ENCODE assay signal across 21 cellular contexts in genomic region chr2:55957142-55957541, GRCh38. TPM values are rescaled to one million over a fixed set of nuclear protein-coding genes. Genes with fewer than 3 reads are reported as not detected.
DNase-seq lines count a peak whose midpoint lies in the region; ATAC-seq and TF ChIP-seq lines count a peak whose summit lies in the region.
"Had no signal": no experiment of that assay in that cellular context is flagged by ENCODE, and none has a peak within 500 bp of the region (broad histone marks: within the 10 kb centered on the region; RNA-seq: fewer than 3 reads in every experiment).

No MANE protein-coding gene starts in this region.

- H3K27ac ChIP-seq in mammary epithelial cell (ENCODE audit: insufficient read depth, low read depth, low read length) = no peak overlapping the region
- H3K27ac ChIP-seq: 22Rv1, Peyer's patch had no signal

- in situ Hi-C loops in mammary epithelial cell (cut with MboI; ENCODE audit: low sequenced_read_pairs in 2 of 2) = loop anchor here in 1 of 2 donors (25.0 kb wide), 1 partner anchor 195 kb away; no protein-coding TSS in a partner anchor

- no peaks in the 10 kb centered on the region for H3K27me3 ChIP-seq in mammary epithelial cell (ENCODE audit: insufficient read depth, low read length)
- H3K27me3 ChIP-seq: MG63, Peyer's patch had no signal

- H3K9me3 ChIP-seq in mammary epithelial cell (replicated peaks; ENCODE audit: insufficient read depth, low read length) = no peaks in the 10 kb centered on the region
- H3K9me3 ChIP-seq: MG63, Peyer's patch had no signal

- H3K36me3 ChIP-seq in mammary epithelial cell (ENCODE audit: insufficient read depth, low read length) = no peaks in the 10 kb centered on the region
- H3K36me3 ChIP-seq: MG63, Peyer's patch had no signal

- no peaks in the 10 kb centered on the region for H4K20me1 ChIP-seq in mammary epithelial cell (ENCODE audit: insufficient read depth, low read length)

- no peak overlapping the region for H3K4me3 ChIP-seq in mammary epithelial cell (replicated peaks in 1 of 3; ENCODE audit: insufficient read depth in 1 of 3, low read depth in 2 of 3, low read length in 3 of 3)
- no peak overlapping the region for H3K4me3 ChIP-seq in fibroblast of pulmonary artery (replicated peaks; ENCODE audit: low read depth, low read length)
- H3K4me3 ChIP-seq: MG63, Peyer's patch had no signal

- 95% methylated on average over 3 of the region's 3 CpGs for WGBS in mammary epithelial cell (ENCODE audit: low coverage, missing lambda C conversion rate)

- H3K36me3 Mint-ChIP-seq in MCF 10A (ENCODE audit: insufficient read depth, unreplicated experiment) (no peaks in the 10 kb centered on the region), WTC11 (no peaks in the 10 kb centered on the region)
- H3K36me3 Mint-ChIP-seq: CD14-positive monocyte, IgD-negative memory B cell had no signal

- TF ChIP-seq CTCF in MCF 10A (IDR thresholded peaks at IDR 0.05; ENCODE audit: unreplicated experiment) (no peak), mammary epithelial cell (conservative IDR thresholded peaks at IDR 0.05 in 1 of 2, IDR thresholded peaks at IDR 0.05 in 1 of 2; ENCODE audit: extremely low read depth in 1 of 2, insufficient read depth in 1 of 2, low read depth in 1 of 2, low read length in 2 of 2) (no peak), fibroblast of pulmonary artery (IDR thresholded peaks at IDR 0.05; ENCODE audit: low read length, missing control alignments) (no peak), WTC11 (IDR thresholded peaks at IDR 0.05) (no peak)

- DNase-seq in MCF 10A (ENCODE audit: unreplicated experiment) (peak; percentile 66), mammary epithelial cell (no peak), astrocyte of the hippocampus (ENCODE audit: low read depth, low spot score) (peak; percentile 44), fibroblast of pulmonary artery (ENCODE audit: low read depth) (peak; percentile 67), sciatic nerve (ENCODE audit: low spot score) (no peak), cerebellar nuclear complex (lab: John Stamatoyannopoulos, UW) (no peak), WTC11 (ENCODE audit: low spot score) (no peak)
- DNase-seq: DMS 273 treated with DMSO at 0.1 percent for 48 hours, GDM1, Karpas-422, MG63, NCI-H1092, NCI-H1436 treated with DMSO at 0.1 percent for 48 hours, NCI-H2029, NCI-H526, Peyer's patch, SHP77 treated with DMSO at 0.1 percent for 48 hours had no signal

- no peak overlapping the region for H3K27ac Mint-ChIP-seq in MCF 10A (ENCODE audit: low read depth, unreplicated experiment)
- H3K27ac Mint-ChIP-seq in WTC11 = no peak overlapping the region
- H3K27ac Mint-ChIP-seq: CD14-positive monocyte, IgD-negative memory B cell had no signal

- ATAC-seq in sciatic nerve (peak; percentile 49), HG02852 (IDR thresholded peaks at IDR 0.05; ENCODE audit: unreplicated experiment) (no peak), WTC11 (no peak)

- H3K4me2 ChIP-seq in mammary epithelial cell (ENCODE audit: insufficient read depth, low read depth, low read length) = no peak overlapping the region

- POLR2A ChIA-PET in MCF 10A (lab: Yijun Ruan, JAX) (interaction anchor here (0.6 to 6.5 kb wide), 15 partner anchors 11 to 186 kb away, joined by 3 to 62 read pairs (median 7); partner anchors contain the start of gene EFEMP1), WTC11 (lab: Charles Lee) (no interaction called here)

- H3K79me2 ChIP-seq in mammary epithelial cell (ENCODE audit: insufficient read depth, low read length) = no peaks in the 10 kb centered on the region

- CTCF ChIA-PET in MCF 10A (lab: Yijun Ruan, JAX) = interaction anchor here (0.6 to 10.4 kb wide), 8 partner anchors 10 to 238 kb away, joined by 3 to 204 read pairs (median 4); no protein-coding TSS in a partner anchor
- CTCF ChIA-PET in mammary epithelial cell (lab: Charles Lee; ENCODE audit: low non-redundant PET) = no interaction called here
- CTCF ChIA-PET in WTC11 (lab: Charles Lee) = no interaction called here

- intact Hi-C loops in MCF 10A (cut with micrococcal nuclease) (no loop called here), mammary epithelial cell (cut with micrococcal nuclease) (loop anchor here (5.0 kb wide), 1 partner anchor 120 kb away; no protein-coding TSS in a partner anchor), sciatic nerve (cut with DNase I) (no loop called here)

- H3K4me1 ChIP-seq in mammary epithelial cell (ENCODE audit: insufficient read depth, low read length) = peaks cover 20% of the 10 kb centered on the region

- H3K9me3 Mint-ChIP-seq in MCF 10A (ENCODE audit: unreplicated experiment) (no peaks in the 10 kb centered on the region), WTC11 (no peaks in the 10 kb centered on the region)
- H3K9me3 Mint-ChIP-seq: IgD-negative memory B cell had no signal

- H3K4me3 Mint-ChIP-seq in MCF 10A (ENCODE audit: unreplicated experiment) = no peak overlapping the region
- no peak overlapping the region for H3K4me3 Mint-ChIP-seq in WTC11
- H3K4me3 Mint-ChIP-seq: CD14-positive monocyte, IgD-negative memory B cell had no signal

- H3K4me1 Mint-ChIP-seq in MCF 10A (ENCODE audit: insufficient read depth, unreplicated experiment) (peaks cover 29% of the 10 kb centered on the region), WTC11 (no peaks in the 10 kb centered on the region)
- H3K4me1 Mint-ChIP-seq: CD14-positive monocyte had no signal

- no peak overlapping the region for H3K9ac ChIP-seq in mammary epithelial cell (ENCODE audit: insufficient read depth, low read length)

- no peak overlapping the region for H2AFZ ChIP-seq in mammary epithelial cell (ENCODE audit: low read depth, low read length)

- no TSS peak for BruUV-seq in MCF 10A (replicated peaks; lab: Mats Ljungman, UMichigan)
- no TSS peak for BruUV-seq in mammary epithelial cell (replicated peaks; lab: Mats Ljungman, UMichigan)

- H3K27me3 Mint-ChIP-seq in MCF 10A (ENCODE audit: insufficient read depth, unreplicated experiment) = no peaks in the 10 kb centered on the region
- no peaks in the 10 kb centered on the region for H3K27me3 Mint-ChIP-seq in WTC11 (ENCODE audit: low read depth)

- dilution Hi-C loops in mammary epithelial cell (cut with HindIII; ENCODE audit: low sequenced_read_pairs) = no loop called here

TF ChIP-seq in WTC11, 78 proteins besides CTCF, POLR2A, EP300 and RAD21 (continues in another document):
- TF ChIP-seq ESRRA (CRISPR knock-in tag; IDR thresholded peaks at IDR 0.05; ENCODE audit: borderline replicate concordance) (no peak), HMGA2 (CRISPR knock-in tag; IDR thresholded peaks at IDR 0.05) (no peak), NFATC4 (CRISPR knock-in tag; IDR thresholded peaks at IDR 0.05) (no peak), MYBL2 (CRISPR knock-in tag; IDR thresholded peaks at IDR 0.05) (no peak), SP1 (CRISPR knock-in tag; conservative IDR thresholded peaks at IDR 0.05) (no peak), MAX (CRISPR knock-in tag; IDR thresholded peaks at IDR 0.05) (no peak), STAT6 (CRISPR knock-in tag; conservative IDR thresholded peaks at IDR 0.05; ENCODE audit: low read depth) (no peak), ZNF423 (CRISPR knock-in tag; IDR thresholded peaks at IDR 0.05) (no peak), IRF1 (CRISPR knock-in tag; IDR thresholded peaks at IDR 0.05) (no peak), PRRX2 (CRISPR knock-in tag; IDR thresholded peaks at IDR 0.05) (no peak)
- TF ChIP-seq, protein P1, sequence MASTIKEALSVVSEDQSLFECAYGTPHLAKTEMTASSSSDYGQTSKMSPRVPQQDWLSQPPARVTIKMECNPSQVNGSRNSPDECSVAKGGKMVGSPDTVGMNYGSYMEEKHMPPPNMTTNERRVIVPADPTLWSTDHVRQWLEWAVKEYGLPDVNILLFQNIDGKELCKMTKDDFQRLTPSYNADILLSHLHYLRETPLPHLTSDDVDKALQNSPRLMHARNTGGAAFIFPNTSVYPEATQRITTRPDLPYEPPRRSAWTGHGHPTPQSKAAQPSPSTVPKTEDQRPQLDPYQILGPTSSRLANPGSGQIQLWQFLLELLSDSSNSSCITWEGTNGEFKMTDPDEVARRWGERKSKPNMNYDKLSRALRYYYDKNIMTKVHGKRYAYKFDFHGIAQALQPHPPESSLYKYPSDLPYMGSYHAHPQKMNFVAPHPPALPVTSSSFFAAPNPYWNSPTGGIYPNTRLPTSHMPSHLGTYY (CRISPR knock-in tag; IDR thresholded peaks at IDR 0.05) = no peak

RNA-seq across cellular contexts. Expression of gene EFEMP1, which starts 33.6 kb away (rescaled TPM):
- total RNA-seq in MCF 10A (2022) = 125 and 163 TPM in 2 replicates
- total RNA-seq in mammary epithelial cell = 100 to 1,000 TPM; 183 to 440 TPM
- polyA plus RNA-seq in mammary epithelial cell = 232 TPM
- 231 TPM for polyA minus RNA-seq in mammary epithelial cell
- 139 TPM for total RNA-seq in sciatic nerve
- 24.0 to 25.7 TPM (median 25.6 TPM) in 3 replicates for total RNA-seq in WTC11 (2021)
- polyA plus RNA-seq: CD14-positive monocyte, IgD-negative memory B cell had no signal

Comparison
In these comparisons a context has a peak if more than half of its experiments do, and no peak if none do; other contexts are left out.
1. DNase-seq: peak in MCF 10A (single experiment), astrocyte of the hippocampus (single experiment) and fibroblast of pulmonary artery (single experiment); none in mammary epithelial cell (single experiment), sciatic nerve (single experiment), cerebellar nuclear complex (0 of 2) and WTC11 (single experiment).